8 cellular contexts compared by ENCODE assay signal in genomic region chr17:410674-411401, GRCh38. TPM values are rescaled to one million over a fixed set of nuclear protein-coding genes. Genes with fewer than 3 reads are reported as not detected.
A peak's percentile ranks its signal among the peaks of the same experiment; 100 is the strongest.
DNase-seq lines count a peak whose midpoint lies in the region; ATAC-seq, FAIRE-seq and TF ChIP-seq lines count a peak whose summit lies in the region.

No MANE protein-coding gene starts in this region.

- no peak for TF ChIP-seq CTCF in endothelial cell (IDR thresholded peaks at IDR 0.05; ENCODE audit: unreplicated experiment)

- peaks cover 70% of the 10 kb centered on the region for H3K4me1 Mint-ChIP-seq in activated CD4-positive, alpha-beta memory T cell treated with anti-CD3 and anti-CD28 coated beads for 36 hours (ENCODE audit: low read depth)
- peaks cover 26% of the 10 kb centered on the region for H3K4me1 Mint-ChIP-seq in endothelial cell (ENCODE audit: unreplicated experiment)
- peaks cover 32 to 48% (median 35%) of the 10 kb centered on the region in 3 donors for H3K4me1 Mint-ChIP-seq in naive B cell

- peaks cover 3% of the 10 kb centered on the region for H3K9me3 Mint-ChIP-seq in activated CD4-positive, alpha-beta memory T cell treated with anti-CD3 and anti-CD28 coated beads for 36 hours
- H3K9me3 Mint-ChIP-seq in endothelial cell (ENCODE audit: unreplicated experiment): no peaks in the 10 kb centered on the region
- peaks cover 0 to 11% (median 5%) of the 10 kb centered on the region in 7 donors for H3K9me3 Mint-ChIP-seq in naive B cell

- no peak for TF ChIP-seq POLR2A in GM12891 (IDR thresholded peaks at IDR 0.05; ENCODE audit: low read depth, low read length)

- ATAC-seq in naive B cell (ENCODE audit: low read depth in 2 of 2): no peak
- ATAC-seq in HG03469 (IDR thresholded peaks at IDR 0.05; ENCODE audit: unreplicated experiment): no peak

- H3K27ac Mint-ChIP-seq in activated CD4-positive, alpha-beta memory T cell treated with anti-CD3 and anti-CD28 coated beads for 36 hours: peak overlapping the region; percentile 93
- H3K27ac Mint-ChIP-seq in endothelial cell (ENCODE audit: unreplicated experiment) (peak overlapping the region; percentile 94), naive B cell (peak overlapping the region; percentile 80 to 98 (median 94))

- no peak for DNase-seq in GM12891 (ENCODE audit: insufficient read length, low spot score)
- DNase-seq in KBM-7: peak; percentile 52
- DNase-seq in activated CD4-positive, alpha-beta memory T cell treated with anti-CD3 and anti-CD28 coated beads for 36 hours: peak; percentile 61
- DNase-seq in endothelial cell (ENCODE audit: low spot score): no peak
- no peak for DNase-seq in naive B cell
- no peak for DNase-seq in NCI-H510A treated with DMSO at 0.1 percent for 48 hours (lab: John Stamatoyannopoulos, UW)
- DNase-seq in HTR-8/SVneo (ENCODE audit: insufficient read length, low spot score): no peak

- in situ Hi-C loops in KBM-7 (cut with MboI; ENCODE audit: low pct_unique_long_range_greater_than_20kb, low sequenced_read_pairs): no loop called here

- POLR2A ChIA-PET in activated CD4-positive, alpha-beta memory T cell treated with anti-CD3 and anti-CD28 coated beads for 36 hours (lab: Charles Lee): no interaction called here

- peaks cover 5% of the 10 kb centered on the region for H3K27me3 Mint-ChIP-seq in activated CD4-positive, alpha-beta memory T cell treated with anti-CD3 and anti-CD28 coated beads for 36 hours
- H3K27me3 Mint-ChIP-seq in endothelial cell (ENCODE audit: unreplicated experiment) (peaks cover 24% of the 10 kb centered on the region), naive B cell (peaks cover 0 to 36% (median 34%) of the 10 kb centered on the region in 3 donors)

- intact Hi-C loops in activated CD4-positive, alpha-beta memory T cell treated with anti-CD3 and anti-CD28 coated beads for 36 hours (cut with micrococcal nuclease): loop anchor here (5.0 kb wide), 4 partner anchors 276 to 586 kb away; partner anchors contain the start of genes GEMIN4 and TIMM22

- H3K4me3 Mint-ChIP-seq in activated CD4-positive, alpha-beta memory T cell treated with anti-CD3 and anti-CD28 coated beads for 36 hours: peak overlapping the region; percentile 87
- H3K4me3 Mint-ChIP-seq in endothelial cell (ENCODE audit: unreplicated experiment) (peak overlapping the region; percentile 94), naive B cell (peak overlapping the region; percentile 76 to 94 (median 90))

- FAIRE-seq in GM12891 (lab: Jason Lieb, UNC) (peak; percentile 9), HTR-8/SVneo (lab: Jason Lieb, UNC) (no peak)

- peaks cover 32% of the 10 kb centered on the region for H3K36me3 Mint-ChIP-seq in activated CD4-positive, alpha-beta memory T cell treated with anti-CD3 and anti-CD28 coated beads for 36 hours
- peaks cover 14% of the 10 kb centered on the region for H3K36me3 Mint-ChIP-seq in endothelial cell (ENCODE audit: low read depth, unreplicated experiment)
- peaks cover 0 to 7% of the 10 kb centered on the region in 2 donors for H3K36me3 Mint-ChIP-seq in naive B cell

- CTCF ChIA-PET in activated CD4-positive, alpha-beta memory T cell treated with anti-CD3 and anti-CD28 coated beads for 36 hours (lab: Charles Lee): interaction anchor here (0.7 to 3.3 kb wide), 6 partner anchors 276 to 571 kb away, joined by 3 to 133 read pairs (median 8); partner anchors contain the start of genes GEMIN4 and VPS53

TF ChIP-seq in GM12891, 5 proteins besides CTCF, POLR2A, EP300 and RAD21:
- TF ChIP-seq SPI1 (IDR thresholded peaks at IDR 0.05; ENCODE audit: low read depth, low read length): no peak
- no peak for TF ChIP-seq TAF1 (IDR thresholded peaks at IDR 0.05; ENCODE audit: low read depth, low read length)
- no peak for TF ChIP-seq PAX5 (IDR thresholded peaks at IDR 0.05; ENCODE audit: insufficient read depth, low read length, severe bottlenecking)
- TF ChIP-seq POLR2AphosphoS5 (IDR thresholded peaks at IDR 0.05; ENCODE audit: low read depth, low read length): no peak
- TF ChIP-seq POU2F2 (IDR thresholded peaks at IDR 0.05; ENCODE audit: low read depth, low read length): no peak

RNA-seq across cellular contexts. Expression of gene RFLNB, which starts 34.9 kb away (rescaled TPM):
- 2.6 TPM for polyA plus RNA-seq in GM12891 (2012; ENCODE audit: low read depth, missing spikeins)
- total RNA-seq in activated CD4-positive, alpha-beta memory T cell treated with anti-CD3 and anti-CD28 coated beads for 36 hours: 10 to 100 TPM; 49.0 to 49.1 TPM
- total RNA-seq in endothelial cell (ENCODE audit: unreplicated experiment): 117 TPM
- under 1 TPM in 5 of 6 donors, not detected in 1; 0.12 to 0.41 (median 0.36) TPM for polyA plus RNA-seq in naive B cell (ENCODE audit: low read depth in 6 of 6)

RNA-seq across cellular contexts. Expression of gene RPH3AL, which starts 58.2 kb away (rescaled TPM):
- polyA plus RNA-seq in GM12891 (2012; ENCODE audit: low read depth, missing spikeins): 0.30 TPM
- total RNA-seq in activated CD4-positive, alpha-beta memory T cell treated with anti-CD3 and anti-CD28 coated beads for 36 hours: 1 to 10 TPM; 1.7 to 3.0 TPM
- 3.4 TPM for total RNA-seq in endothelial cell (ENCODE audit: unreplicated experiment)
- polyA plus RNA-seq in naive B cell (ENCODE audit: low read depth in 6 of 6): 10 to 100 TPM in 2 of 6 donors, 1 to 10 TPM in 3, not detected in 1; 1.3 to 13.2 (median 2.9) TPM

Comparison
In these comparisons a context has a peak if more than half of its experiments do, and no peak if none do; other contexts are left out.
1. DNase-seq: peak in KBM-7 (single experiment) and activated CD4-positive, alpha-beta memory T cell treated with anti-CD3 and anti-CD28 coated beads for 36 hours (single experiment); none in GM12891 (single experiment), endothelial cell (single experiment), naive B cell (single experiment), NCI-H510A treated with DMSO at 0.1 percent for 48 hours (single experiment) and HTR-8/SVneo (single experiment).
2. Peak in every context shown above with its lines, with median percentiles within 50 percentile points of each other: H3K27ac Mint-ChIP-seq and H3K4me3 Mint-ChIP-seq.